In the genomic region with DNA sequence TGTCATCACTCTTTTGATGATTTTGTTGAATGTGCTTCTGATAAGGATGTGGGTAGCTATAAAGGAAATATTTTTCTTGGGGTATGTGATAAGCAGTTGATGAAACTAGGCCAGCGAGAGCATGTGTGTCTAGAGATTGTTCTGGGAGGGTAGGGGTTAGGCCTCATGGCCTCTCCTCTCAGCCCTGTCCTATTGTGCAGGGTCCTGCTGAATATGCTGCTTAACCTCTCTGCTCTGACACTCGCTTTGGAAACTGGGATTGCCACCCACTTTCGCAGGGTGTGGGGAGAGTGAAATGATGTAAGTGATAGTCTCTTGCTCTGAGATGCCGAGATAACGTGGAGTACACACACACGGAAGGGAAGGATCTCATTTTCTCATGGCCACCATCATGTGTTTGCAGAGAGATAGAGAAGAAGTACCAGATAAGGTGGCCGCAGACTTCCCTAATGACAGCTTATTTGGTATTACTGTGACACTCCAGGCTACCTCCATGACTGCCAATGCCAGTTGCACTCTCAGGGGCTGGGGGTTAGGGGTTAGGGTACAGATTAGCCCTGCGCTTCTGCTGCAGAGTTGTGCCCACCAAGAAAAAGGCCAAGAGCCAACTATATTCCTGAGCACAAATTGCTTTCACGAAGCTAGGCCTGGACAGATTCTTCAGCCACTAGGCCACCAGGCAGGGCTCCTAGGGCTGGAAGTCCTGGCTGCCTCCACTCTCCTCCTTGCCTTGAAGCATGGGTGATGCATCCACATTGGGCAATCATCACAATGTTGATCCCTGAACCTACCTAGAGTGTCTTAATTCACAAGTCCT, we compare ENCODE assay signal across 1 cellular context.
TF ChIP-seq lines count a peak whose summit lies in the region.

No MANE protein-coding gene starts in this region.

TF ChIP-seq in K562, 482 proteins besides CTCF, POLR2A, EP300 and RAD21 (continued from another document and continues in another):
- TF ChIP-seq, protein P1, sequence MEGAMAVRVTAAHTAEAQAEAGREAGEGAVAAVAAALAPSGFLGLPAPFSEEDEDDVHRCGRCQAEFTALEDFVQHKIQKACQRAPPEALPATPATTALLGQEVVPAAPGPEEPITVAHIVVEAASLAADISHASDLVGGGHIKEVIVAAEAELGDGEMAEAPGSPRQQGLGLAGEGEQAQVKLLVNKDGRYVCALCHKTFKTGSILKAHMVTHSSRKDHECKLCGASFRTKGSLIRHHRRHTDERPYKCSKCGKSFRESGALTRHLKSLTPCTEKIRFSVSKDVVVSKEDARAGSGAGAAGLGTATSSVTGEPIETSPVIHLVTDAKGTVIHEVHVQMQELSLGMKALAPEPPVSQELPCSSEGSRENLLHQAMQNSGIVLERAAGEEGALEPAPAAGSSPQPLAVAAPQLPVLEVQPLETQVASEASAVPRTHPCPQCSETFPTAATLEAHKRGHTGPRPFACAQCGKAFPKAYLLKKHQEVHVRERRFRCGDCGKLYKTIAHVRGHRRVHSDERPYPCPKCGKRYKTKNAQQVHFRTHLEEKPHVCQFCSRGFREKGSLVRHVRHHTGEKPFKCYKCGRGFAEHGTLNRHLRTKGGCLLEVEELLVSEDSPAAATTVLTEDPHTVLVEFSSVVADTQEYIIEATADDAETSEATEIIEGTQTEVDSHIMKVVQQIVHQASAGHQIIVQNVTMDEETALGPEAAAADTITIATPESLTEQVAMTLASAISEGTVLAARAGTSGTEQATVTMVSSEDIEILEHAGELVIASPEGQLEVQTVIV (CRISPR knock-in tag; IDR thresholded peaks at IDR 0.05; ENCODE audit: borderline replicate concordance) = no peak
- TF ChIP-seq GTF2A2 (tag; IDR thresholded peaks at IDR 0.05) (peak; percentile 75; the same call in 1 of the 2 replicates), NCOA1 (IDR thresholded peaks at IDR 0.05; ENCODE audit: low read depth) (peak; percentile 90), ZNF76 (CRISPR knock-in tag; IDR thresholded peaks at IDR 0.05; ENCODE audit: borderline replicate concordance) (peak; percentile 64), ZNF23 (CRISPR knock-in tag; IDR thresholded peaks at IDR 0.05) (peak; percentile 69; the same call in 1 of the 2 replicates), ELF4 (CRISPR knock-in tag; IDR thresholded peaks at IDR 0.05) (peak; percentile 98), CBFA2T3 (IDR thresholded peaks at IDR 0.05) (peak; percentile 97), E2F3 (CRISPR knock-in tag; IDR thresholded peaks at IDR 0.05) (no peak), RUNX1 (IDR thresholded peaks at IDR 0.05; ENCODE audit: low read depth) (no peak; the same call in 1 of the 2 replicates), SMARCA4 (IDR thresholded peaks at IDR 0.05) (peak; percentile 99), PTTG1 (tag; IDR thresholded peaks at IDR 0.05; ENCODE audit: low read depth) (no peak; the same call in 1 of the 2 replicates), RB1 (IDR thresholded peaks at IDR 0.05; ENCODE audit: low read depth) (peak; percentile 56; the same call in 1 of the 2 replicates), ZNF384 (IDR thresholded peaks at IDR 0.05; ENCODE audit: low read depth, low read length) (no peak), MYC (IDR thresholded peaks at IDR 0.05; ENCODE audit: low read depth, low read length) (peak; percentile 91), MYC (CRISPR knock-in tag; IDR thresholded peaks at IDR 0.05; ENCODE audit: borderline replicate concordance, low read depth) (no peak; the same call in 1 of the 2 replicates), ZNF354B (CRISPR knock-in tag; IDR thresholded peaks at IDR 0.05) (no peak), NFATC3 (IDR thresholded peaks at IDR 0.05) (peak; percentile 46; the same call in 1 of the 2 replicates), NBN (IDR thresholded peaks at IDR 0.05; ENCODE audit: low read depth) (peak; percentile 96), ZC3H4 (CRISPR knock-in tag; IDR thresholded peaks at IDR 0.05; ENCODE audit: borderline replicate concordance) (no peak), ZBTB8A (IDR thresholded peaks at IDR 0.05; ENCODE audit: partially characterized antibody) (no peak), GATAD2B (IDR thresholded peaks at IDR 0.05; ENCODE audit: borderline replicate concordance) (peak; percentile 98), NFE2L1 (tag; IDR thresholded peaks at IDR 0.05; ENCODE audit: borderline replicate concordance, low read depth) (no peak), SAFB2 (IDR thresholded peaks at IDR 0.05; ENCODE audit: borderline replicate concordance, low read depth, low read length, severe bottlenecking) (no peak), RFX1 (IDR thresholded peaks at IDR 0.05) (no peak), ZBTB17 (CRISPR knock-in tag; IDR thresholded peaks at IDR 0.05) (peak; percentile 88), CBX2 (IDR thresholded peaks at IDR 0.05; ENCODE audit: insufficient read depth, low read length, poor library complexity, severe bottlenecking) (no peak), ZNF316 (IDR thresholded peaks at IDR 0.05) (no peak), GABPA (tag; conservative IDR thresholded peaks at IDR 0.05; ENCODE audit: low read depth) (peak; percentile 51), FOXK1 (CRISPR knock-in tag; IDR thresholded peaks at IDR 0.05; ENCODE audit: borderline replicate concordance) (0 out of 2 replicates have a peak, but pooled peaks have one; percentile 55), POU5F1 (IDR thresholded peaks at IDR 0.05; ENCODE audit: borderline replicate concordance, low read depth, low read length, partially characterized antibody) (peak; percentile 8), HNRNPLL (IDR thresholded peaks at IDR 0.05; ENCODE audit: low read depth, low read length, poor library complexity, severe bottlenecking) (no peak), THRAP3 (IDR thresholded peaks at IDR 0.05; ENCODE audit: borderline replicate concordance) (no peak; the same call in 1 of the 2 replicates), SAP30 (IDR thresholded peaks at IDR 0.05; ENCODE audit: borderline replicate concordance, insufficient read depth, low read depth, low read length, poor library complexity, severe bottlenecking) (no peak), SMARCA5 (IDR thresholded peaks at IDR 0.05) (no peak), GTF2E2 (tag; IDR thresholded peaks at IDR 0.05) (peak; percentile 84), ZNF77 (CRISPR knock-in tag; IDR thresholded peaks at IDR 0.05) (no peak), HNRNPK (IDR thresholded peaks at IDR 0.05; ENCODE audit: low read depth, low read length, poor library complexity, severe bottlenecking) (no peak), PHF21A (IDR thresholded peaks at IDR 0.05; ENCODE audit: borderline replicate concordance, low read depth) (0 out of 2 replicates have a peak, but pooled peaks have one; percentile 37), HCFC1 (IDR thresholded peaks at IDR 0.05; ENCODE audit: low read depth, low read length) (no peak; the same call in 1 of the 2 replicates), PML (IDR thresholded peaks at IDR 0.05; ENCODE audit: low read length) (peak; percentile 96), RBM17 (IDR thresholded peaks at IDR 0.05; ENCODE audit: borderline replicate concordance, low read depth, low read length) (no peak)
- TF ChIP-seq, protein P2, sequence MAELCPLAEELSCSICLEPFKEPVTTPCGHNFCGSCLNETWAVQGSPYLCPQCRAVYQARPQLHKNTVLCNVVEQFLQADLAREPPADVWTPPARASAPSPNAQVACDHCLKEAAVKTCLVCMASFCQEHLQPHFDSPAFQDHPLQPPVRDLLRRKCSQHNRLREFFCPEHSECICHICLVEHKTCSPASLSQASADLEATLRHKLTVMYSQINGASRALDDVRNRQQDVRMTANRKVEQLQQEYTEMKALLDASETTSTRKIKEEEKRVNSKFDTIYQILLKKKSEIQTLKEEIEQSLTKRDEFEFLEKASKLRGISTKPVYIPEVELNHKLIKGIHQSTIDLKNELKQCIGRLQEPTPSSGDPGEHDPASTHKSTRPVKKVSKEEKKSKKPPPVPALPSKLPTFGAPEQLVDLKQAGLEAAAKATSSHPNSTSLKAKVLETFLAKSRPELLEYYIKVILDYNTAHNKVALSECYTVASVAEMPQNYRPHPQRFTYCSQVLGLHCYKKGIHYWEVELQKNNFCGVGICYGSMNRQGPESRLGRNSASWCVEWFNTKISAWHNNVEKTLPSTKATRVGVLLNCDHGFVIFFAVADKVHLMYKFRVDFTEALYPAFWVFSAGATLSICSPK (IDR thresholded peaks at IDR 0.05; ENCODE audit: borderline replicate concordance) = no peak
- TF ChIP-seq, protein P3, sequence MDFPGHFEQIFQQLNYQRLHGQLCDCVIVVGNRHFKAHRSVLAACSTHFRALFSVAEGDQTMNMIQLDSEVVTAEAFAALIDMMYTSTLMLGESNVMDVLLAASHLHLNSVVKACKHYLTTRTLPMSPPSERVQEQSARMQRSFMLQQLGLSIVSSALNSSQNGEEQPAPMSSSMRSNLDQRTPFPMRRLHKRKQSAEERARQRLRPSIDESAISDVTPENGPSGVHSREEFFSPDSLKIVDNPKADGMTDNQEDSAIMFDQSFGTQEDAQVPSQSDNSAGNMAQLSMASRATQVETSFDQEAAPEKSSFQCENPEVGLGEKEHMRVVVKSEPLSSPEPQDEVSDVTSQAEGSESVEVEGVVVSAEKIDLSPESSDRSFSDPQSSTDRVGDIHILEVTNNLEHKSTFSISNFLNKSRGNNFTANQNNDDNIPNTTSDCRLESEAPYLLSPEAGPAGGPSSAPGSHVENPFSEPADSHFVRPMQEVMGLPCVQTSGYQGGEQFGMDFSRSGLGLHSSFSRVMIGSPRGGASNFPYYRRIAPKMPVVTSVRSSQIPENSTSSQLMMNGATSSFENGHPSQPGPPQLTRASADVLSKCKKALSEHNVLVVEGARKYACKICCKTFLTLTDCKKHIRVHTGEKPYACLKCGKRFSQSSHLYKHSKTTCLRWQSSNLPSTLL (IDR thresholded peaks at IDR 0.05) = no peak
- TF ChIP-seq, protein P4, sequence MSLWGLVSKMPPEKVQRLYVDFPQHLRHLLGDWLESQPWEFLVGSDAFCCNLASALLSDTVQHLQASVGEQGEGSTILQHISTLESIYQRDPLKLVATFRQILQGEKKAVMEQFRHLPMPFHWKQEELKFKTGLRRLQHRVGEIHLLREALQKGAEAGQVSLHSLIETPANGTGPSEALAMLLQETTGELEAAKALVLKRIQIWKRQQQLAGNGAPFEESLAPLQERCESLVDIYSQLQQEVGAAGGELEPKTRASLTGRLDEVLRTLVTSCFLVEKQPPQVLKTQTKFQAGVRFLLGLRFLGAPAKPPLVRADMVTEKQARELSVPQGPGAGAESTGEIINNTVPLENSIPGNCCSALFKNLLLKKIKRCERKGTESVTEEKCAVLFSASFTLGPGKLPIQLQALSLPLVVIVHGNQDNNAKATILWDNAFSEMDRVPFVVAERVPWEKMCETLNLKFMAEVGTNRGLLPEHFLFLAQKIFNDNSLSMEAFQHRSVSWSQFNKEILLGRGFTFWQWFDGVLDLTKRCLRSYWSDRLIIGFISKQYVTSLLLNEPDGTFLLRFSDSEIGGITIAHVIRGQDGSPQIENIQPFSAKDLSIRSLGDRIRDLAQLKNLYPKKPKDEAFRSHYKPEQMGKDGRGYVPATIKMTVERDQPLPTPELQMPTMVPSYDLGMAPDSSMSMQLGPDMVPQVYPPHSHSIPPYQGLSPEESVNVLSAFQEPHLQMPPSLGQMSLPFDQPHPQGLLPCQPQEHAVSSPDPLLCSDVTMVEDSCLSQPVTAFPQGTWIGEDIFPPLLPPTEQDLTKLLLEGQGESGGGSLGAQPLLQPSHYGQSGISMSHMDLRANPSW (CRISPR knock-in tag; IDR thresholded peaks at IDR 0.05) = no peak
- TF ChIP-seq, protein P5, sequence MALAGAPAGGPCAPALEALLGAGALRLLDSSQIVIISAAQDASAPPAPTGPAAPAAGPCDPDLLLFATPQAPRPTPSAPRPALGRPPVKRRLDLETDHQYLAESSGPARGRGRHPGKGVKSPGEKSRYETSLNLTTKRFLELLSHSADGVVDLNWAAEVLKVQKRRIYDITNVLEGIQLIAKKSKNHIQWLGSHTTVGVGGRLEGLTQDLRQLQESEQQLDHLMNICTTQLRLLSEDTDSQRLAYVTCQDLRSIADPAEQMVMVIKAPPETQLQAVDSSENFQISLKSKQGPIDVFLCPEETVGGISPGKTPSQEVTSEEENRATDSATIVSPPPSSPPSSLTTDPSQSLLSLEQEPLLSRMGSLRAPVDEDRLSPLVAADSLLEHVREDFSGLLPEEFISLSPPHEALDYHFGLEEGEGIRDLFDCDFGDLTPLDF (CRISPR knock-in tag; IDR thresholded peaks at IDR 0.05) = no peak
- TF ChIP-seq, protein P6, sequence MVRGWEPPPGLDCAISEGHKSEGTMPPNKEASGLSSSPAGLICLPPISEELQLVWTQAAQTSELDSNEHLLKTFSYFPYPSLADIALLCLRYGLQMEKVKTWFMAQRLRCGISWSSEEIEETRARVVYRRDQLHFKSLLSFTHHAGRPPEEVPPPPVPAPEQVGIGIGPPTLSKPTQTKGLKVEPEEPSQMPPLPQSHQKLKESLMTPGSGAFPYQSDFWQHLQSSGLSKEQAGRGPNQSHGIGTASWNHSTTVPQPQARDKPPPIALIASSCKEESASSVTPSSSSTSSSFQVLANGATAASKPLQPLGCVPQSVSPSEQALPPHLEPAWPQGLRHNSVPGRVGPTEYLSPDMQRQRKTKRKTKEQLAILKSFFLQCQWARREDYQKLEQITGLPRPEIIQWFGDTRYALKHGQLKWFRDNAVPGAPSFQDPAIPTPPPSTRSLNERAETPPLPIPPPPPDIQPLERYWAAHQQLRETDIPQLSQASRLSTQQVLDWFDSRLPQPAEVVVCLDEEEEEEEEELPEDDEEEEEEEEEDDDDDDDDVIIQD (CRISPR knock-in tag; IDR thresholded peaks at IDR 0.05) = peak; percentile 26; the same call in 1 of the 2 replicates
- TF ChIP-seq, protein P7, sequence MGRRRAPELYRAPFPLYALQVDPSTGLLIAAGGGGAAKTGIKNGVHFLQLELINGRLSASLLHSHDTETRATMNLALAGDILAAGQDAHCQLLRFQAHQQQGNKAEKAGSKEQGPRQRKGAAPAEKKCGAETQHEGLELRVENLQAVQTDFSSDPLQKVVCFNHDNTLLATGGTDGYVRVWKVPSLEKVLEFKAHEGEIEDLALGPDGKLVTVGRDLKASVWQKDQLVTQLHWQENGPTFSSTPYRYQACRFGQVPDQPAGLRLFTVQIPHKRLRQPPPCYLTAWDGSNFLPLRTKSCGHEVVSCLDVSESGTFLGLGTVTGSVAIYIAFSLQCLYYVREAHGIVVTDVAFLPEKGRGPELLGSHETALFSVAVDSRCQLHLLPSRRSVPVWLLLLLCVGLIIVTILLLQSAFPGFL (CRISPR knock-in tag; IDR thresholded peaks at IDR 0.05) = no peak
- TF ChIP-seq, protein P8, sequence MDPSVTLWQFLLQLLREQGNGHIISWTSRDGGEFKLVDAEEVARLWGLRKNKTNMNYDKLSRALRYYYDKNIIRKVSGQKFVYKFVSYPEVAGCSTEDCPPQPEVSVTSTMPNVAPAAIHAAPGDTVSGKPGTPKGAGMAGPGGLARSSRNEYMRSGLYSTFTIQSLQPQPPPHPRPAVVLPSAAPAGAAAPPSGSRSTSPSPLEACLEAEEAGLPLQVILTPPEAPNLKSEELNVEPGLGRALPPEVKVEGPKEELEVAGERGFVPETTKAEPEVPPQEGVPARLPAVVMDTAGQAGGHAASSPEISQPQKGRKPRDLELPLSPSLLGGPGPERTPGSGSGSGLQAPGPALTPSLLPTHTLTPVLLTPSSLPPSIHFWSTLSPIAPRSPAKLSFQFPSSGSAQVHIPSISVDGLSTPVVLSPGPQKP (CRISPR knock-in tag; IDR thresholded peaks at IDR 0.05) = no peak
